Comparison of ENCODE assay signal across 8 cellular contexts in the genomic region with DNA sequence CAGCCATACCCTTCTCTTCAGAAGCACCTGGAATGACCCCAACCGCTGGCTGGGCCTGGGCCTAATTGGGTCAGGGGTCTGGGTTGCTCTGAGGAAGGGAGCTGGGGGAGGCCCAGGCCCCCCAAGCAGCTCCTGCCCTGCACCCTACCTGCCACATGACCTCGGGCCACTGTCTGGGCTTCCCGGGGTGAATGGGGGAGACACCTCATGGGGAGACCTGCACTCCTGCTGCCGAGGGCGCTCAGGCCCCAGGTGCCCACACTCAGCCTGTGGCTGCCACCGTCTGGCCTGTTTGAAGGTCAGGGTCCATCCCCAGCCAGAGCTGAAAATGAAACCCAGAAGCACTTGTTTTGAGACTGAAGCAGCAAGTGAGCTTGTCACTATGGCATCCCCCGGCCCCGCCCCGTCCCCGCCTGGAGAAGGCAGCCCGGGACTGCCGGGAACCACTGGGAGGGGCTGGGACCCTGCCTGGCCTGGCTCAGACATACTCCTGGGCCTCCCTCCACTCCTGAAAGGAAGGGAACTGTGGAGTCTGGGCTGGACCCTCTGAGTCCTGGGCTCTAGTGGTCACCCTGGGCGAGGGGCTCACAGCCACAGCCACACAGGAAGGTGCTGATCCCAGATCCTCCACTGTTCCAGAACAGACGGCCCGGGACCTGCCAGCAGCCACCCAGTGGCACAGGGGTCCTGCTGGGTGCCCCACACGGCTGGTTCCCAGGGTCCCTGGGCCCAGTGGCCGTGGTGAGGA. TPM values are rescaled to one million over a fixed set of nuclear protein-coding genes. Genes with fewer than 3 reads are reported as not detected.
DNase-seq lines count a peak whose midpoint lies in the region; ATAC-seq and TF ChIP-seq lines count a peak whose summit lies in the region.

No MANE protein-coding gene starts in this region.

- no peaks in the 10 kb centered on the region for H3K27me3 Mint-ChIP-seq in activated T-cell treated with anti-CD3 and anti-CD28 coated beads, Interleukin-2, amount 50 U/mL, for 24 hours

- no peak for TF ChIP-seq CTCF in esophagus muscularis mucosa (IDR thresholded peaks at IDR 0.05)

- H3K36me3 Mint-ChIP-seq in activated T-cell treated with anti-CD3 and anti-CD28 coated beads, Interleukin-2, amount 50 U/mL, for 24 hours (ENCODE audit: low read depth): peaks cover 13% of the 10 kb centered on the region

- H3K9me3 Mint-ChIP-seq in activated T-cell treated with anti-CD3 and anti-CD28 coated beads, Interleukin-2, amount 50 U/mL, for 24 hours: no peaks in the 10 kb centered on the region

- H3K9me3 ChIP-seq in esophagus muscularis mucosa: no peaks in the 10 kb centered on the region
- H3K9me3 ChIP-seq in muscle layer of colon (ENCODE audit: low read length): no peaks in the 10 kb centered on the region

- H3K27ac Mint-ChIP-seq in activated T-cell treated with anti-CD3 and anti-CD28 coated beads, Interleukin-2, amount 50 U/mL, for 24 hours: no peak overlapping the region

- H3K27ac ChIP-seq in esophagus muscularis mucosa (replicated peaks in 1 of 4) (peak overlapping the region; percentile 72 to 88 (median 76)), muscle layer of colon (ENCODE audit: low read depth, low read length) (peak overlapping the region; percentile 50)

- peaks cover 21 to 38% (median 32%) of the 10 kb centered on the region in 4 donors for H3K36me3 ChIP-seq in esophagus muscularis mucosa
- H3K36me3 ChIP-seq in muscle layer of colon (ENCODE audit: insufficient read depth, low read length): no peaks in the 10 kb centered on the region

- ATAC-seq in HG03097 (IDR thresholded peaks at IDR 0.05; ENCODE audit: low FRiP score, unreplicated experiment): no peak
- no peak for ATAC-seq in HG03280 (IDR thresholded peaks at IDR 0.05; ENCODE audit: unreplicated experiment)

- no peak for TF ChIP-seq EP300 in esophagus muscularis mucosa (IDR thresholded peaks at IDR 0.05)

- peaks cover 22 to 49% (median 47%) of the 10 kb centered on the region in 4 donors for H3K4me1 ChIP-seq in esophagus muscularis mucosa
- H3K4me1 ChIP-seq in muscle layer of colon (ENCODE audit: insufficient read depth, low read length): peaks cover 34% of the 10 kb centered on the region

- H3K4me3 ChIP-seq in esophagus muscularis mucosa (peak overlapping the region in 1 of 4 donors; percentile 37), muscle layer of colon (ENCODE audit: low read depth in 1 of 2, low read length in 2 of 2) (peak overlapping the region in 1 of 2 donors; percentile 32)

- no peak overlapping the region for H3K4me3 Mint-ChIP-seq in activated T-cell treated with anti-CD3 and anti-CD28 coated beads, Interleukin-2, amount 50 U/mL, for 24 hours

- 52% methylated on average over 5 of the region's 17 CpGs for WGBS in esophagus muscularis mucosa

- peak; percentile 89 for DNase-seq in AG20443 (ENCODE audit: low spot score)
- DNase-seq in NCI-H2227 treated with DMSO at 0.1 percent for 48 hours (lab: John Stamatoyannopoulos, UW): peak; percentile 43
- peak; percentile 93 for DNase-seq in esophagus muscularis mucosa (ENCODE audit: extremely low spot score)
- no peak for DNase-seq in activated T-cell treated with anti-CD3 and anti-CD28 coated beads, Interleukin-2, amount 50 U/mL, for 24 hours
- no peak for DNase-seq in stimulated activated CD8-positive, alpha-beta memory T cell treated with anti-CD3 and anti-CD28 coated beads, Interleukin-4, amount 100 ng/mL, for 48 hours

- no peak for TF ChIP-seq POLR2A in esophagus muscularis mucosa (IDR thresholded peaks at IDR 0.05; ENCODE audit: low read depth)

- H3K9ac ChIP-seq in muscle layer of colon (ENCODE audit: low read length): no peak overlapping the region

- H3K27me3 ChIP-seq in esophagus muscularis mucosa (no peaks in the 10 kb centered on the region), muscle layer of colon (ENCODE audit: control insufficient read depth in 1 of 2, insufficient read depth in 2 of 2, low read length in 2 of 2) (no peaks in the 10 kb centered on the region)

- intact Hi-C loops in esophagus muscularis mucosa (cut with DNase I): no loop called here

- H3K4me1 Mint-ChIP-seq in activated T-cell treated with anti-CD3 and anti-CD28 coated beads, Interleukin-2, amount 50 U/mL, for 24 hours (ENCODE audit: low read depth): peaks cover under 1% of the 10 kb centered on the region

RNA-seq across cellular contexts. Expression of a gene that starts 7.4 kb away (rescaled TPM):
- 10 to 100 TPM in 3 of 4 donors, 1 to 10 TPM in 1; 9.1 to 18.3 (median 14.6) TPM for total RNA-seq in esophagus muscularis mucosa

RNA-seq across cellular contexts. Expression of a gene that starts 37.5 kb away (rescaled TPM):
- 10 to 100 TPM; 33.1 to 80.3 (median 48.0) TPM for total RNA-seq in esophagus muscularis mucosa

Comparison
In these comparisons a context has a peak if more than half of its experiments do, and no peak if none do; other contexts are left out.
1. DNase-seq: peak in AG20443 (single experiment), NCI-H2227 treated with DMSO at 0.1 percent for 48 hours (single experiment) and esophagus muscularis mucosa (single experiment); none in activated T-cell treated with anti-CD3 and anti-CD28 coated beads, Interleukin-2, amount 50 U/mL, for 24 hours (single experiment) and stimulated activated CD8-positive, alpha-beta memory T cell treated with anti-CD3 and anti-CD28 coated beads, Interleukin-4, amount 100 ng/mL, for 48 hours (single experiment).